ENCODE assay signal across 18 cellular contexts in the genomic region with DNA sequence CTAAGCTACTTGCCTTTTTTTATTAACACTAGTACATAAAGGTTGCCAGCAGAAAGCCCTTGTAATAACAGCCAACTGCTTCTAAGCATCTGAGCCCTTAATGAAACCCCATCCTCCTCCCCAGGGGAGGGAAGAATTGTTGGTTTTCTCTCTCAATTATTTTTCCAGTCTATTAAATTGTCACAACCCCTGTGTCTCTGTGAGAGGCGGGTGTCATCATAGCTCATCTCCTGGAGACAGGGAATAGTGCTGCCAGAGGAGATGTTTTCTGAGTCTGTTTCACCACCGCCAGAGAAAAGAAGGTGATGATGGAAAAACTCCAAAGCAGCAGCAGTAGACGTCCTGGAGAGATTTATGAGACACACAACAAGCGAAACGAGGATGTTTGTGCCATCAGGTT.
DNase-seq lines count a peak whose midpoint lies in the region; ATAC-seq, FAIRE-seq and TF ChIP-seq lines count a peak whose summit lies in the region.
"Had no signal": no experiment of that assay in that cellular context is flagged by ENCODE, and none has a peak within 500 bp of the region (broad histone marks: within the 10 kb centered on the region; RNA-seq: fewer than 3 reads in every experiment).

No MANE protein-coding gene starts in this region.

- no peak overlapping the region for H3K27ac ChIP-seq in CD8-positive, alpha-beta T cell (ENCODE audit: low read depth, low read length)
- H3K27ac ChIP-seq: A549 had no signal

- DNase-seq in NCI-H82 (lab: John Stamatoyannopoulos, UW), result peak; percentile 25
- DNase-seq in NCI-H82 treated with DMSO at 0.1 percent for 48 hours (lab: John Stamatoyannopoulos, UW; ENCODE audit: unreplicated experiment), result no peak
- peak; percentile 25 for DNase-seq in NCI-H2171 (lab: John Stamatoyannopoulos, UW)
- DNase-seq in cerebellar cortex (ENCODE audit: low spot score), result peak; percentile 9
- no peak for DNase-seq in RCC 7860 (ENCODE audit: low spot score)
- no peak for DNase-seq in stimulated activated naive CD4-positive, alpha-beta T cell treated with Interleukin-2 at 50 U/mL for 16 hours (lab: John Stamatoyannopoulos, UW)
- no peak for DNase-seq in CD8-positive, alpha-beta T cell
- DNase-seq in activated CD8-positive, alpha-beta memory T cell treated with anti-CD3 and anti-CD28 coated beads, Interleukin-2, amount 50 U/mL, for 48 hours, result no peak
- DNase-seq: DMS79, H7, Karpas-422, NCI-H1694, NCI-H774, SHP77 had no signal

- CTCF ChIA-PET in CD8-positive, alpha-beta T cell (lab: Charles Lee), result no interaction called here

- no peaks in the 10 kb centered on the region for H3K36me3 Mint-ChIP-seq in CD8-positive, alpha-beta T cell
- H3K36me3 Mint-ChIP-seq: CD14-positive monocyte had no signal

- ATAC-seq in CD8-positive, alpha-beta T cell, result no peak
- ATAC-seq: A549 had no signal

- H3K36me3 ChIP-seq in CD8-positive, alpha-beta T cell (ENCODE audit: insufficient read depth, low read length), result no peaks in the 10 kb centered on the region

- H3K27me3 ChIP-seq in CD8-positive, alpha-beta T cell (ENCODE audit: insufficient read depth, low read length), result no peaks in the 10 kb centered on the region

- H3K4me1 Mint-ChIP-seq in CD8-positive, alpha-beta T cell (ENCODE audit: low read depth), result no peaks in the 10 kb centered on the region
- H3K4me1 Mint-ChIP-seq: B cell, CD14-positive monocyte had no signal

- H3K9me3 ChIP-seq in CD8-positive, alpha-beta T cell (ENCODE audit: low read length), result no peaks in the 10 kb centered on the region
- H3K9me3 ChIP-seq: A549 had no signal

- intact Hi-C loops in CD8-positive, alpha-beta T cell (cut with DNase I, micrococcal nuclease), result no loop called here

- no peaks in the 10 kb centered on the region for H3K4me1 ChIP-seq in CD8-positive, alpha-beta T cell (ENCODE audit: insufficient read depth, low read length)
- H3K4me1 ChIP-seq: A549 had no signal

- POLR2A ChIA-PET in CD8-positive, alpha-beta T cell (lab: Charles Lee), result no interaction called here

- H3K27ac Mint-ChIP-seq in CD8-positive, alpha-beta T cell, result no peak overlapping the region
- H3K27ac Mint-ChIP-seq: B cell; CD14-positive monocyte; T-helper 1 cell treated with Interleukin-12 subunit alpha and Interleukin-12 subunit beta and Interleukin-4 antibody, amounts not matched to agents 30 μg/mL and 1 μg/mL, for 36 hours had no signal

- no peak overlapping the region for H3K4me3 Mint-ChIP-seq in CD8-positive, alpha-beta T cell
- H3K4me3 Mint-ChIP-seq: B cell; CD14-positive monocyte; T-helper 1 cell treated with Interleukin-12 subunit alpha and Interleukin-12 subunit beta and Interleukin-4 antibody, amounts not matched to agents 30 μg/mL and 1 μg/mL, for 36 hours had no signal

- no peak for FAIRE-seq in RCC 7860 (lab: Jason Lieb, UNC)
- FAIRE-seq: A549 had no signal

- H3K4me3 ChIP-seq in CD8-positive, alpha-beta T cell (ENCODE audit: low read depth, low read length), result no peak overlapping the region
- H3K4me3 ChIP-seq: A549 had no signal

- TF ChIP-seq CTCF in CD8-positive, alpha-beta T cell (IDR thresholded peaks at IDR 0.05), result no peak

- no peaks in the 10 kb centered on the region for H3K9me3 Mint-ChIP-seq in CD8-positive, alpha-beta T cell
- H3K9me3 Mint-ChIP-seq: T-helper 1 cell treated with Interleukin-12 subunit alpha and Interleukin-12 subunit beta and Interleukin-4 antibody, amounts not matched to agents 30 μg/mL and 1 μg/mL, for 36 hours had no signal

- no peaks in the 10 kb centered on the region for H3K27me3 Mint-ChIP-seq in CD8-positive, alpha-beta T cell (ENCODE audit: low read depth)
- H3K27me3 Mint-ChIP-seq: B cell had no signal

Comparison
In these comparisons a context has a peak if more than half of its experiments do, and no peak if none do; other contexts are left out.
1. DNase-seq: peak in NCI-H82 (single experiment), NCI-H2171 (single experiment) and cerebellar cortex (single experiment); none in NCI-H82 treated with DMSO at 0.1 percent for 48 hours (single experiment), RCC 7860 (single experiment), stimulated activated naive CD4-positive, alpha-beta T cell treated with Interleukin-2 at 50 U/mL for 16 hours (single experiment), CD8-positive, alpha-beta T cell (0 of 7) and activated CD8-positive, alpha-beta memory T cell treated with anti-CD3 and anti-CD28 coated beads, Interleukin-2, amount 50 U/mL, for 48 hours (single experiment).